In the genomic region with DNA sequence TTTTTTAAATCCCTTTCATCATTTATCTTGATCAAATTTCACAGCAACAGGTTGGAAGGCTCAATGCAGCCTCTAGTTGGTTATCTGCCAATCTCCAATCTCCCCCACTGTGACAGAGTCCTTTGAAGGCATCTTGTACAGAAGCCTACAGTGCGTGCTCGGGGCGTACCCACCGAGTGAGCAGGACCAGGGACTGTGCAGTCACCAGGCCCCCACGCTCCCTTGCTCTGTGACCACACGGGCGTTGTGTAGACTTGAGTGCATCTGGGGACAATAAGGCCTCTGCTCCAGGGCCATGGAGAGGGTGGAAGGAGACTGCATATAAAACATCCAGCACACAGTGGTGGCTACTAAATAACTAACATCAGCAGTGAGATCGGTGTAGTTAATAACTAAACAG, we compare ENCODE assay signal across 27 cellular contexts.
"Had no signal": no experiment of that assay in that cellular context is flagged by ENCODE, and none has a peak within 500 bp of the region (broad histone marks: within the 10 kb centered on the region; RNA-seq: fewer than 3 reads in every experiment).

No MANE protein-coding gene starts in this region.

- H3K4me3 ChIP-seq: ascending aorta had no signal

- H3K4me3 Mint-ChIP-seq: activated B cell treated with CpG ODN at 0.5 μM for 24 hours; activated CD4-positive, alpha-beta T cell treated with anti-CD3 and anti-CD28 coated beads, Interleukin-2, amount 10 ng/mL, durations not matched to agents 24 days and 14 days; activated naive CD4-positive, alpha-beta T cell treated with anti-CD3 and anti-CD28 coated beads for 36 hours; activated naive CD8-positive, alpha-beta T cell treated with anti-CD3 and anti-CD28 coated beads, Interleukin-2, amount 50 U/mL, for 24 hours; activated T-helper 17 cell treated with anti-CD3 and anti-CD28 coated beads, Interleukin-2, amount 50 U/mL, for 72 hours; brain; central memory CD8-positive, alpha-beta T cell; T-helper 17 cell had no signal

- H3K9me3 Mint-ChIP-seq: activated B cell treated with CpG ODN at 0.5 μM for 24 hours; activated CD4-positive, alpha-beta T cell treated with anti-CD3 and anti-CD28 coated beads, Interleukin-2, amount 10 ng/mL, durations not matched to agents 24 days and 14 days; activated naive CD4-positive, alpha-beta T cell treated with anti-CD3 and anti-CD28 coated beads for 36 hours; activated naive CD8-positive, alpha-beta T cell treated with anti-CD3 and anti-CD28 coated beads, Interleukin-2, amount 50 U/mL, for 24 hours; activated T-helper 17 cell treated with anti-CD3 and anti-CD28 coated beads, Interleukin-2, amount 50 U/mL, for 72 hours; brain; central memory CD8-positive, alpha-beta T cell had no signal

- H3K27ac Mint-ChIP-seq: activated B cell treated with CpG ODN at 0.5 μM for 24 hours; activated CD4-positive, alpha-beta T cell treated with anti-CD3 and anti-CD28 coated beads, Interleukin-2, amount 10 ng/mL, durations not matched to agents 24 days and 14 days; activated naive CD4-positive, alpha-beta T cell treated with anti-CD3 and anti-CD28 coated beads for 36 hours; activated naive CD8-positive, alpha-beta T cell treated with anti-CD3 and anti-CD28 coated beads, Interleukin-2, amount 50 U/mL, for 24 hours; brain; T-helper 17 cell had no signal

- H3K27ac ChIP-seq: ascending aorta had no signal

- H3K4me1 ChIP-seq: ascending aorta had no signal

- ATAC-seq: activated naive CD8-positive, alpha-beta T cell treated with anti-CD3 and anti-CD28 coated beads, Interleukin-2, amount 50 U/mL, for 24 hours; activated T-helper 17 cell treated with anti-CD3 and anti-CD28 coated beads, Interleukin-2, amount 50 U/mL, for 72 hours; PC-3; T-helper 17 cell had no signal

- H3K4me1 Mint-ChIP-seq: activated B cell treated with CpG ODN at 0.5 μM for 24 hours; activated CD4-positive, alpha-beta T cell treated with anti-CD3 and anti-CD28 coated beads, Interleukin-2, amount 10 ng/mL, durations not matched to agents 24 days and 14 days; activated naive CD8-positive, alpha-beta T cell treated with anti-CD3 and anti-CD28 coated beads, Interleukin-2, amount 50 U/mL, for 24 hours; brain; central memory CD8-positive, alpha-beta T cell had no signal

- H3K9me3 ChIP-seq: ascending aorta had no signal

- H3K27me3 Mint-ChIP-seq: activated B cell treated with CpG ODN at 0.5 μM for 24 hours; activated CD4-positive, alpha-beta T cell treated with anti-CD3 and anti-CD28 coated beads, Interleukin-2, amount 10 ng/mL, durations not matched to agents 24 days and 14 days; activated naive CD8-positive, alpha-beta T cell treated with anti-CD3 and anti-CD28 coated beads, Interleukin-2, amount 50 U/mL, for 24 hours; activated T-helper 17 cell treated with anti-CD3 and anti-CD28 coated beads, Interleukin-2, amount 50 U/mL, for 72 hours; brain; central memory CD8-positive, alpha-beta T cell; T-helper 17 cell had no signal

- DNase-seq: activated B cell treated with CpG ODN at 0.5 μM for 24 hours; activated CD4-positive, alpha-beta T cell treated with anti-CD3 and anti-CD28 coated beads for 1 hour; activated CD4-positive, alpha-beta T cell treated with anti-CD3 and anti-CD28 coated beads, Interleukin-2, amount 10 ng/mL, durations not matched to agents 24 days and 14 days; activated CD4-positive, alpha-beta T cell treated with anti-CD3 and anti-CD28 coated beads, Interleukin-2, amount 50 U/mL, for 48 hours; activated gamma-delta T cell; activated naive CD4-positive, alpha-beta T cell treated with anti-CD3 and anti-CD28 coated beads for 36 hours; activated naive CD8-positive, alpha-beta T cell treated with anti-CD3 and anti-CD28 coated beads, Interleukin-2, amount 50 U/mL, for 24 hours; activated T-cell treated with anti-CD3 and anti-CD28 coated beads for 4 hours; activated T-cell treated with anti-CD3 and anti-CD28 coated beads, Interleukin-2, amount 50 U/mL, for 48 hours; amniotic stem cell; MM.1S; NCI-H1105; NCI-H1436; NCI-H1694 treated with DMSO at 0.1 percent for 48 hours; NCI-H2029 treated with DMSO at 0.1 percent for 48 hours; NCI-H345; NCI-H510A; NCI-H526 treated with DMSO at 0.1 percent for 48 hours; NCI-H82; PC-3; SHP77 treated with DMSO at 0.1 percent for 48 hours; T-helper 17 cell; T-helper 9 cell had no signal
